ENCODE assay signal across 8 cellular contexts in the genomic region with DNA sequence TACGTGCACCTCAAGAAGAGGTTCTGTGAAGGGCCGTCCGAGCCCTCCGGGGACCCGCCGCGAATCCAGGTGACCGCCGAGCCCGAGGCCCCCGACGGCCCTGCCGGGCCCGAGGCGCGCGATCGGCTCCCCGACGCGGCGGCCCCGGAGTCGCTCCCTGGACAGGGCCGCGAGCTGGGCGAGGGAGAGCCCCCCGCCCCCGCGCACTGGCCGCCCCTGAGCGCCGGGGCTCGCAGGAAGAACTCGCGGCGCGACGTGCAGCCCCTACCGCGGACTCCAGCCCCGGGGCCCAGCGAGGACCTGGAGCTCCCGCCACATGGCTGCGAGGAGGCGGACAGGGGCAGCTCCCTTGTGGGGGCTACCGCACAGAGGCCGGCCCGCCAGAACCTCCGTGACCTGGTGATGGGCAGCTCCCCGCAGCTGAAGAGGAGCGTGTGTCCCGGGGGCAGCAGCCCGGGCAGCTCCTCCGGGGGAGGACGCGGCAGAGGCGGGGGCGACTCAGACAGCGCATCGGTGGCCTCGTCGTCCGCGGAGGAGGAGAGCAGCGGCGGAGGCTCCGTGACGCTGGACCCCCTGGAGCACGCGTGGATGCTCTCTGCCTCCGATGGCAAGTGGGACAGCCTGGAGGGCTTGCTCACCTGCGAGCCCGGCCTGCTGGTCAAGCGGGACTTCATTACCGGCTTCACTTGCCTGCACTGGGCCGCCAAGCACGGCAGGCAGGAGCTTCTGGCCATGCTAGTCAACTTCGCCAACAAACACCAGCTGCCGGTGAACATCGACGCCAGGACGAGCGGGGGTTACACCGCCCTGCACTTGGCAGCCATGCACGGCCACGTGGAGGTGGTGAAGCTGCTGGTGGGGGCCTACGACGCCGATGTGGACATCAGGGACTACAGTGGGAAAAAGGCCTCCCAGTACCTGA. TPM values are rescaled to one million over a fixed set of nuclear protein-coding genes. Genes with fewer than 3 reads are reported as not detected.
DNase-seq lines count a peak whose midpoint lies in the region; ATAC-seq and TF ChIP-seq lines count a peak whose summit lies in the region.

No MANE protein-coding gene starts in this region.

- H3K27me3 ChIP-seq in SJSA1 (replicated peaks) = no peaks in the 10 kb centered on the region

- DNase-seq in DMS153 treated with DMSO at 0.1 percent for 48 hours (lab: John Stamatoyannopoulos, UW; ENCODE audit: unreplicated experiment) (peak; percentile 24), DMS153 (lab: John Stamatoyannopoulos, UW) (no peak), SJSA1 (ENCODE audit: low read depth in 1 of 2, low spot score in 2 of 2) (no peak), glutamatergic neuron (peak; percentile 52), retina (peak; percentile 79), SKM-1 treated with dmso at 0.1 percent for 144 hours (lab: John Stamatoyannopoulos, UW; ENCODE audit: unreplicated experiment) (no peak), NCI-H1436 (lab: John Stamatoyannopoulos, UW) (no peak)

- H3K4me1 ChIP-seq in SJSA1 (replicated peaks) = peaks cover 46% of the 10 kb centered on the region

- H3K27ac Mint-ChIP-seq in glutamatergic neuron (ENCODE audit: unreplicated experiment) = no peak overlapping the region

- peaks cover 6% of the 10 kb centered on the region for H3K27me3 Mint-ChIP-seq in glutamatergic neuron (ENCODE audit: unreplicated experiment)

- H3K4me1 Mint-ChIP-seq in glutamatergic neuron (ENCODE audit: low read depth, unreplicated experiment) = peaks cover 18% of the 10 kb centered on the region

- peaks cover 8% of the 10 kb centered on the region for H3K9me3 Mint-ChIP-seq in glutamatergic neuron (ENCODE audit: unreplicated experiment)

- H3K4me3 ChIP-seq in SJSA1 = peak overlapping the region; percentile 97

- no peak for TF ChIP-seq CTCF in glutamatergic neuron (IDR thresholded peaks at IDR 0.05; ENCODE audit: partially characterized antibody, unreplicated experiment)

- H3K4me3 Mint-ChIP-seq in glutamatergic neuron (ENCODE audit: unreplicated experiment) = peak overlapping the region; percentile 88

- H3K9me3 ChIP-seq in SJSA1 (replicated peaks) = peaks cover 5% of the 10 kb centered on the region; the same call in 1 of the 2 replicates

- H3K27ac ChIP-seq in SJSA1 = peak overlapping the region; percentile 94

- no peak for ATAC-seq in GM19452 (IDR thresholded peaks at IDR 0.05; ENCODE audit: unreplicated experiment)

- peaks cover 39% of the 10 kb centered on the region for H3K36me3 ChIP-seq in SJSA1

- H3K36me3 Mint-ChIP-seq in glutamatergic neuron (ENCODE audit: unreplicated experiment) = no peaks in the 10 kb centered on the region

RNA-seq across cellular contexts. Expression of a gene that starts 0.8 kb away (rescaled TPM):
- total RNA-seq in SJSA1 (2014; rRNA removed; shearing (Covaris generic)) = 11.7 and 18.5 TPM in 2 replicates
- 12.9 TPM for total RNA-seq in glutamatergic neuron (ENCODE audit: unreplicated experiment)

RNA-seq across cellular contexts. Expression of a gene that starts 1.2 kb away (rescaled TPM):
- 99.8 and 103 TPM in 2 replicates for total RNA-seq in SJSA1 (2014; rRNA removed; shearing (Covaris generic))
- 75.2 TPM for total RNA-seq in glutamatergic neuron (ENCODE audit: unreplicated experiment)

Comparison
In these comparisons a context has a peak if more than half of its experiments do, and no peak if none do; other contexts are left out.
1. DNase-seq: peak in DMS153 treated with DMSO at 0.1 percent for 48 hours (single experiment), glutamatergic neuron (single experiment) and retina (single experiment); none in DMS153 (single experiment), SJSA1 (0 of 2), SKM-1 treated with dmso at 0.1 percent for 144 hours (single experiment) and NCI-H1436 (single experiment).